ENCODE assay signal across 1 cellular context in the genomic region with DNA sequence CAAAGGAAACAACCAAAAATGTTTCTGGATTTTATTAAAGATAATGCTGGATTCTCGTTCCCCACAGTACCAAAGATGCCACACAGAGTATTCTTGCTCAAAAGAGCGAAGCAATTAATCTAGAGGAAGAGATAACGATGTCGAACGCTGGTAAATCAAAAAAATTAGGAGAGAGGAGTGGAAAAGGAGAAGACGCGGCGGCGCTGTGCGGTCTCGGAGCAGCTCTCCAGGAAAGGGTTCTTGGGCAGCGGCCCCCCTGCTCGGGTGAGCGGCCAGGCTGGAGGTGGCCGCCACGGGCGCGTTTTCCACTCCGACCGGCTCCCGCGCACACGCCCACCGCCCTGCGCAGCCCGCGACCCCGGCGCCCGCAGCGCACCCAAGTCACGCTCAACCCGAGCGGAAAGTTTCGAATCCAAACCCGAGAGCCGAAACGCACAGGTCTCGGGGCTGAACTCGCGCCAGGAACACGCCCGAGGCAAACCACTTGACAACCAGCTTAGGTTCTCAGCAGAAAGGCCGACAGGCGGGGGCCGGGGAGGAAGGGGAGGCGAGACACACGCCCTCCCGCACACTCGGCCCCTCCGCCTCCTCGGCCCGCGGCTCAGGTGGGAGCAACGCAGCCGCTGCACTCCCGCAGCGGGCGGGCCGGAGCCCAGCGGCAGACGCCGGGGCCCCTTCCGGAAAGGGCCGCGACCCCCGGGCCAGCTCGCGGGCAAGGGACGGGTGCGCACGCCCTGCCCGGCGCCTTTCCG.
TF ChIP-seq lines count a peak whose summit lies in the region.

No MANE protein-coding gene starts in this region.

TF ChIP-seq in HepG2, 621 proteins besides CTCF, POLR2A, EP300 and RAD21 (continued from another document and continues in another):
- TF ChIP-seq ZNF572 (CRISPR knock-in tag; IDR thresholded peaks at IDR 0.05), result no peak
- peak; percentile 40; the same call in 1 of the 2 replicates for TF ChIP-seq SALL1 (CRISPR knock-in tag; IDR thresholded peaks at IDR 0.05)
- TF ChIP-seq HDAC1 (CRISPR knock-in tag; IDR thresholded peaks at IDR 0.05), result peak; percentile 37; the same call in 1 of the 2 replicates
- peak; percentile 32; the same call in 1 of the 2 replicates for TF ChIP-seq TBX2 (CRISPR knock-in tag; IDR thresholded peaks at IDR 0.05; ENCODE audit: borderline replicate concordance)
- TF ChIP-seq TAF1 (CRISPR knock-in tag; IDR thresholded peaks at IDR 0.05), result no peak
- peak; percentile 33 for TF ChIP-seq ARNT2 (CRISPR knock-in tag; IDR thresholded peaks at IDR 0.05; ENCODE audit: low read depth)
- TF ChIP-seq, protein P1, sequence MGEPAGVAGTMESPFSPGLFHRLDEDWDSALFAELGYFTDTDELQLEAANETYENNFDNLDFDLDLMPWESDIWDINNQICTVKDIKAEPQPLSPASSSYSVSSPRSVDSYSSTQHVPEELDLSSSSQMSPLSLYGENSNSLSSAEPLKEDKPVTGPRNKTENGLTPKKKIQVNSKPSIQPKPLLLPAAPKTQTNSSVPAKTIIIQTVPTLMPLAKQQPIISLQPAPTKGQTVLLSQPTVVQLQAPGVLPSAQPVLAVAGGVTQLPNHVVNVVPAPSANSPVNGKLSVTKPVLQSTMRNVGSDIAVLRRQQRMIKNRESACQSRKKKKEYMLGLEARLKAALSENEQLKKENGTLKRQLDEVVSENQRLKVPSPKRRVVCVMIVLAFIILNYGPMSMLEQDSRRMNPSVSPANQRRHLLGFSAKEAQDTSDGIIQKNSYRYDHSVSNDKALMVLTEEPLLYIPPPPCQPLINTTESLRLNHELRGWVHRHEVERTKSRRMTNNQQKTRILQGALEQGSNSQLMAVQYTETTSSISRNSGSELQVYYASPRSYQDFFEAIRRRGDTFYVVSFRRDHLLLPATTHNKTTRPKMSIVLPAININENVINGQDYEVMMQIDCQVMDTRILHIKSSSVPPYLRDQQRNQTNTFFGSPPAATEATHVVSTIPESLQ (CRISPR knock-in tag; conservative IDR thresholded peaks at IDR 0.05), result no peak
- 0 out of 2 replicates have a peak, but pooled peaks have one; percentile 23 for TF ChIP-seq ARNTL (CRISPR knock-in tag; IDR thresholded peaks at IDR 0.05)
- TF ChIP-seq BCL3 (CRISPR knock-in tag; IDR thresholded peaks at IDR 0.05), result 0 out of 2 replicates have a peak, but pooled peaks have one; percentile 62
- TF ChIP-seq HNRNPLL (IDR thresholded peaks at IDR 0.05; ENCODE audit: low read depth, low read length, poor library complexity, severe bottlenecking), result peak; percentile 78
- 0 out of 2 replicates have a peak, but pooled peaks have one; percentile 17 for TF ChIP-seq HDAC2 (CRISPR knock-in tag; IDR thresholded peaks at IDR 0.05)
- peak; percentile 55; the same call in 1 of the 2 replicates for TF ChIP-seq KDM2A (CRISPR knock-in tag; IDR thresholded peaks at IDR 0.05; ENCODE audit: borderline replicate concordance, low read depth)
- TF ChIP-seq ZNF616 (CRISPR knock-in tag; IDR thresholded peaks at IDR 0.05; ENCODE audit: low read depth), result no peak
- no peak for TF ChIP-seq ZNF326 (CRISPR knock-in tag; IDR thresholded peaks at IDR 0.05; ENCODE audit: borderline replicate concordance)
- TF ChIP-seq, protein P2, sequence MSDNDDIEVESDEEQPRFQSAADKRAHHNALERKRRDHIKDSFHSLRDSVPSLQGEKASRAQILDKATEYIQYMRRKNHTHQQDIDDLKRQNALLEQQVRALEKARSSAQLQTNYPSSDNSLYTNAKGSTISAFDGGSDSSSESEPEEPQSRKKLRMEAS (IDR thresholded peaks at IDR 0.05), result 0 out of 2 replicates have a peak, but pooled peaks have one; percentile 25
- TF ChIP-seq SKI (IDR thresholded peaks at IDR 0.05; ENCODE audit: partially characterized antibody), result peak; percentile 34
- no peak for TF ChIP-seq SMAD9 (CRISPR knock-in tag; IDR thresholded peaks at IDR 0.05)
- TF ChIP-seq ZNF687 (CRISPR knock-in tag; IDR thresholded peaks at IDR 0.05), result peak; percentile 62
- TF ChIP-seq ARHGAP35 (CRISPR knock-in tag; IDR thresholded peaks at IDR 0.05; ENCODE audit: borderline replicate concordance), result no peak
- TF ChIP-seq KAT8 (CRISPR knock-in tag; IDR thresholded peaks at IDR 0.05), result no peak
- TF ChIP-seq ZNF724P (CRISPR knock-in tag; IDR thresholded peaks at IDR 0.05; ENCODE audit: borderline replicate concordance), result peak; percentile 64; the same call in 1 of the 2 replicates
- TF ChIP-seq, protein P3, sequence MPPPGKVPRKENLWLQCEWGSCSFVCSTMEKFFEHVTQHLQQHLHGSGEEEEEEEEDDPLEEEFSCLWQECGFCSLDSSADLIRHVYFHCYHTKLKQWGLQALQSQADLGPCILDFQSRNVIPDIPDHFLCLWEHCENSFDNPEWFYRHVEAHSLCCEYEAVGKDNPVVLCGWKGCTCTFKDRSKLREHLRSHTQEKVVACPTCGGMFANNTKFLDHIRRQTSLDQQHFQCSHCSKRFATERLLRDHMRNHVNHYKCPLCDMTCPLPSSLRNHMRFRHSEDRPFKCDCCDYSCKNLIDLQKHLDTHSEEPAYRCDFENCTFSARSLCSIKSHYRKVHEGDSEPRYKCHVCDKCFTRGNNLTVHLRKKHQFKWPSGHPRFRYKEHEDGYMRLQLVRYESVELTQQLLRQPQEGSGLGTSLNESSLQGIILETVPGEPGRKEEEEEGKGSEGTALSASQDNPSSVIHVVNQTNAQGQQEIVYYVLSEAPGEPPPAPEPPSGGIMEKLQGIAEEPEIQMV (CRISPR knock-in tag; IDR thresholded peaks at IDR 0.05; ENCODE audit: low read depth), result no peak
- no peak for TF ChIP-seq SRSF4 (IDR thresholded peaks at IDR 0.05; ENCODE audit: low read depth, low read length, poor library complexity, severe bottlenecking)
- TF ChIP-seq PHB2 (IDR thresholded peaks at IDR 0.05; ENCODE audit: partially characterized antibody), result no peak
- TF ChIP-seq BCL6 (CRISPR knock-in tag; IDR thresholded peaks at IDR 0.05), result peak; percentile 85
- no peak for TF ChIP-seq KMT2B (CRISPR knock-in tag; IDR thresholded peaks at IDR 0.05)
- peak; percentile 60; the same call in 1 of the 2 replicates for TF ChIP-seq ZBTB7A (CRISPR knock-in tag; IDR thresholded peaks at IDR 0.05)
- TF ChIP-seq IKZF4 (CRISPR knock-in tag; IDR thresholded peaks at IDR 0.05; ENCODE audit: borderline replicate concordance, low read depth, not compliant biosample characterization), result no peak
- no peak for TF ChIP-seq SMYD3 (CRISPR knock-in tag; IDR thresholded peaks at IDR 0.05)
- TF ChIP-seq HOXA3 (CRISPR knock-in tag; IDR thresholded peaks at IDR 0.05), result peak; percentile 42; the same call in 1 of the 2 replicates
- no peak for TF ChIP-seq ZNF510 (CRISPR knock-in tag; IDR thresholded peaks at IDR 0.05; ENCODE audit: low read depth)
- TF ChIP-seq, protein P4, sequence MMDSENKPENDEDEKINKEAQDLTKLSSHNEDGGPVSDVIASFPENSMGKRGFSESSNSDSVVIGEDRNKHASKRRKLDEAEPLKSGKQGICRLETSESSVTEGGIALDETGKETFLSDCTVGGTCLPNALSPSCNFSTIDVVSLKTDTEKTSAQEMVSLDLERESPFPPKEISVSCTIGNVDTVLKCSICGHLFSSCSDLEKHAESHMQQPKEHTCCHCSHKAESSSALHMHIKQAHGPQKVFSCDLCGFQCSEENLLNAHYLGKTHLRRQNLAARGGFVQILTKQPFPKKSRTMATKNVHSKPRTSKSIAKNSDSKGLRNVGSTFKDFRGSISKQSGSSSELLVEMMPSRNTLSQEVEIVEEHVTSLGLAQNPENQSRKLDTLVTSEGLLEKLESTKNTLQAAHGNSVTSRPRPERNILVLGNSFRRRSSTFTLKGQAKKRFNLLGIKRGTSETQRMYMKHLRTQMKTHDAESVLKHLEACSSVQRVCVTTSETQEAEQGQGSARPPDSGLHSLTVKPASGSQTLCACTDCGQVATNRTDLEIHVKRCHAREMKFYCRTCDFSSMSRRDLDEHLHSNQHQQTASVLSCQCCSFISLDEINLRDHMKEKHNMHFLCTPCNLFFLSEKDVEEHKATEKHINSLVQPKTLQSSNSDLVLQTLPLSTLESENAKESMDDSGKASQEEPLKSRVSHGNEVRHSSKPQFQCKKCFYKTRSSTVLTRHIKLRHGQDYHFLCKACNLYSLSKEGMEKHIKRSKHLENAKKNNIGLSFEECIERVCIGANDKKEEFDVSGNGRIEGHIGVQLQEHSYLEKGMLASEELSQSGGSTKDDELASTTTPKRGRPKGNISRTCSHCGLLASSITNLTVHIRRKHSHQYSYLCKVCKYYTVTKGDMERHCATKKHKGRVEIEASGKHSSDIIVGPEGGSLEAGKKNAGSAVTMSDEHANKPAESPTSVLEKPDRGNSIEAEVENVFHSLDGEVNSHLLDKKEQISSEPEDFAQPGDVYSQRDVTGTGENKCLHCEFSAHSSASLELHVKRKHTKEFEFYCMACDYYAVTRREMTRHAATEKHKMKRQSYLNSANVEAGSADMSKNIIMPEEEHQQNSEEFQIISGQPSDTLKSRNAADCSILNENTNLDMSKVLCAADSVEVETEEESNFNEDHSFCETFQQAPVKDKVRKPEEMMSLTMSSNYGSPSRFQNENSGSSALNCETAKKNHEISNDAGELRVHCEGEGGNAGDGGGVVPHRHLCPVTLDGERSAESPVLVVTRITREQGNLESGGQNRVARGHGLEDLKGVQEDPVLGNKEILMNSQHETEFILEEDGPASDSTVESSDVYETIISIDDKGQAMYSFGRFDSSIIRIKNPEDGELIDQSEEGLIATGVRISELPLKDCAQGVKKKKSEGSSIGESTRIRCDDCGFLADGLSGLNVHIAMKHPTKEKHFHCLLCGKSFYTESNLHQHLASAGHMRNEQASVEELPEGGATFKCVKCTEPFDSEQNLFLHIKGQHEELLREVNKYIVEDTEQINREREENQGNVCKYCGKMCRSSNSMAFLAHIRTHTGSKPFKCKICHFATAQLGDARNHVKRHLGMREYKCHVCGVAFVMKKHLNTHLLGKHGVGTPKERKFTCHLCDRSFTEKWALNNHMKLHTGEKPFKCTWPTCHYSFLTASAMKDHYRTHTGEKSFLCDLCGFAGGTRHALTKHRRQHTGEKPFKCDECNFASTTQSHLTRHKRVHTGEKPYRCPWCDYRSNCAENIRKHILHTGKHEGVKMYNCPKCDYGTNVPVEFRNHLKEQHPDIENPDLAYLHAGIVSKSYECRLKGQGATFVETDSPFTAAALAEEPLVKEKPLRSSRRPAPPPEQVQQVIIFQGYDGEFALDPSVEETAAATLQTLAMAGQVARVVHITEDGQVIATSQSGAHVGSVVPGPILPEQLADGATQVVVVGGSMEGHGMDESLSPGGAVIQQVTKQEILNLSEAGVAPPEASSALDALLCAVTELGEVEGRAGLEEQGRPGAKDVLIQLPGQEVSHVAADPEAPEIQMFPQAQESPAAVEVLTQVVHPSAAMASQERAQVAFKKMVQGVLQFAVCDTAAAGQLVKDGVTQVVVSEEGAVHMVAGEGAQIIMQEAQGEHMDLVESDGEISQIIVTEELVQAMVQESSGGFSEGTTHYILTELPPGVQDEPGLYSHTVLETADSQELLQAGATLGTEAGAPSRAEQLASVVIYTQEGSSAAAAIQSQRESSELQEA (CRISPR knock-in tag; IDR thresholded peaks at IDR 0.05; ENCODE audit: not compliant biosample characterization), result peak; percentile 28
- TF ChIP-seq, protein P5, sequence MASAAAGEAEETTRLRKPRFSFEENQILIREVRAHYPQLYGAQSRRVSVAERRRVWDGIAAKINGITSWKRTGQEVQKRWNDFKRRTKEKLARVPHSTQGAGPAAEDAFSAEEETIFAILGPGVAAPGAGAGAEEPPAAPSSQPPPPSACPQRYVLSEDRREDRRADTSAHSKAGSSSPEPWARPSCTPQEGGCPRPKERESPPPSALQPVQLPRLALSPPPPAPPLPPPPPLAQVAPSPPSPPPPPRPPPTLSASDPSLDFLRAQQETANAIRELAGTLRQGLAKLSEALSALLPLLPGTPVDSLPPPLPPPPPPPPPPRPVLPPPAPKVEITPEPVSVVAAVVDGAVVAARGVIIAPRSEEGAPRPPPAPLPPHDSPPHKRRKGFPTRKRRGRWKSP (CRISPR knock-in tag; IDR thresholded peaks at IDR 0.05), result 0 out of 2 replicates have a peak, but pooled peaks have one; percentile 43
- no peak for TF ChIP-seq PLRG1 (conservative IDR thresholded peaks at IDR 0.05)
- 0 out of 2 replicates have a peak, but pooled peaks have one; percentile 40 for TF ChIP-seq ETV6 (CRISPR knock-in tag; conservative IDR thresholded peaks at IDR 0.05)
- TF ChIP-seq ZNF530 (CRISPR knock-in tag; IDR thresholded peaks at IDR 0.05; ENCODE audit: low read depth), result no peak
- 0 out of 2 replicates have a peak, but pooled peaks have one; percentile 37 for TF ChIP-seq MEIS2 (CRISPR knock-in tag; IDR thresholded peaks at IDR 0.05)
